In the genomic region with DNA sequence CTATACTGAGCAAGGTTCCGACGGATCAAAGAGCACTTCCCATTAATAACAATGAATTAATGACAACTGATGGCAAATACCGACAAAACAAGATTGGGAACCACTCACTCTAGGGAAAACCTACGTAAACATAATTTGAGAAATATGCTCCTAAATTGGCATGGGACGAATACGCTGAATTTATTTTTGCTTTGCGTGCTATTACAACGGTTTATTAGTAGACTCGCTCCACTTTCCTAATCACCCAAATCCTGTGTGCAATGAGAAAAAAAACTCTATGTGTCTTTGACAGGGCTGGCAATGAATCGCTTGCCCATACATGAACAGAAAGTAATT, we compare ENCODE assay signal across 8 cellular contexts. TPM values are rescaled to one million over a fixed set of nuclear protein-coding genes. Genes with fewer than 3 reads are reported as not detected.
DNase-seq lines count a peak whose midpoint lies in the region; ATAC-seq and TF ChIP-seq lines count a peak whose summit lies in the region.

No MANE protein-coding gene starts in this region.

- H3K36me3 ChIP-seq in gastroesophageal sphincter = peaks cover 0 to 8% of the 10 kb centered on the region in 2 donors
- peaks cover 3% of the 10 kb centered on the region for H3K36me3 ChIP-seq in skeletal muscle satellite cell (ENCODE audit: insufficient read depth, low read length)

- DNase-seq in H9 = no peak
- no peak for DNase-seq in T1000 (lab: John Stamatoyannopoulos, UW)
- no peak for DNase-seq in NCI-H69 (lab: John Stamatoyannopoulos, UW)

- no peak overlapping the region for H3K27ac ChIP-seq in H9 (ENCODE audit: insufficient read length, low read depth, low read length)
- peak overlapping the region; percentile 74 to 88 (median 86) for H3K27ac ChIP-seq in gastroesophageal sphincter

- peaks cover 4% of the 10 kb centered on the region for H3K23me2 ChIP-seq in H9 (ENCODE audit: insufficient read length, low read depth, low read length, poor library complexity, severe bottlenecking)

- no peak overlapping the region for H2BK20ac ChIP-seq in H9 (ENCODE audit: low read depth, low read length, poor library complexity, severe bottlenecking)

- no peak overlapping the region for H3K4ac ChIP-seq in H9 (ENCODE audit: low read depth, low read length)

- TF ChIP-seq CTCF in H9 (conservative IDR thresholded peaks at IDR 0.05) (no peak), WI38 (IDR thresholded peaks at IDR 0.05; ENCODE audit: low read depth, low read length) (no peak), gastroesophageal sphincter (IDR thresholded peaks at IDR 0.05) (no peak)

- no peak overlapping the region for H4K91ac ChIP-seq in H9 (ENCODE audit: insufficient read length, low read depth, low read length)

- H3K79me1 ChIP-seq in H9 (ENCODE audit: insufficient read depth, low read depth, low read length, poor library complexity, severe bottlenecking) = no peaks in the 10 kb centered on the region

- ATAC-seq in gastroesophageal sphincter (no peak), HG03520 (IDR thresholded peaks at IDR 0.05; ENCODE audit: unreplicated experiment) (no peak), HG03045 (IDR thresholded peaks at IDR 0.05; ENCODE audit: unreplicated experiment) (no peak)

- H3K27me3 ChIP-seq in H9 (ENCODE audit: insufficient read depth, low read length) (no peaks in the 10 kb centered on the region), gastroesophageal sphincter (no peaks in the 10 kb centered on the region), skeletal muscle satellite cell (ENCODE audit: control insufficient read depth, insufficient read depth, low read length) (no peaks in the 10 kb centered on the region)

- H3K9me3 Mint-ChIP-seq in H9 = peaks cover 11 to 12% of the 10 kb centered on the region in 2 experiments

- no peak overlapping the region for H2BK15ac ChIP-seq in H9 (ENCODE audit: low read depth, low read length)

- peaks cover 14 to 15% of the 10 kb centered on the region in 2 experiments for H3K4me1 Mint-ChIP-seq in H9

- no peaks in the 10 kb centered on the region for H3K79me2 ChIP-seq in H9 (ENCODE audit: insufficient read depth, low read length)

- peaks cover 1% of the 10 kb centered on the region; the same call in 1 of the 2 replicates for H3K27me3 Mint-ChIP-seq in H9 (ENCODE audit: low read depth)

- no peak overlapping the region for H3T11ph ChIP-seq in H9 (ENCODE audit: low read length)

- H3K23ac ChIP-seq in H9 (ENCODE audit: insufficient read length, low read depth, low read length) = no peak overlapping the region

- no peaks in the 10 kb centered on the region for H4K20me1 ChIP-seq in H9 (ENCODE audit: control insufficient read depth, insufficient read depth, insufficient read length)

- H3K9me3 ChIP-seq in H9 (ENCODE audit: control insufficient read depth, low read depth, low read length) (no peaks in the 10 kb centered on the region), gastroesophageal sphincter (no peaks in the 10 kb centered on the region), skeletal muscle satellite cell (replicated peaks; ENCODE audit: low read length) (no peaks in the 10 kb centered on the region)

- H2BK12ac ChIP-seq in H9 (ENCODE audit: insufficient read length, low read depth, low read length) = no peak overlapping the region

- H2AK5ac ChIP-seq in H9 (ENCODE audit: insufficient read length, low read length) = no peak overlapping the region

- peaks cover 2 to 9% (median 4%) of the 10 kb centered on the region in 3 experiments; a peak in 6 of 7 replicates for H3K36me3 Mint-ChIP-seq in H9 (ENCODE audit: insufficient read depth in 1 of 3, low read depth in 3 of 3)

- no peak overlapping the region for H3K27ac Mint-ChIP-seq in H9

- H3K4me1 ChIP-seq in H9 (ENCODE audit: insufficient read depth, low read length) (peaks cover 3% of the 10 kb centered on the region; the same call in 1 of the 2 replicates), gastroesophageal sphincter (peaks cover 5 to 57% (median 5%) of the 10 kb centered on the region in 3 donors), skeletal muscle satellite cell (ENCODE audit: control insufficient read depth, insufficient read depth, low read length) (peaks cover 9% of the 10 kb centered on the region)

- H3K4me2 ChIP-seq in H9 (ENCODE audit: insufficient read depth, insufficient read length, low read length) = peak overlapping the region; percentile 58
- H3K4me2 ChIP-seq in skeletal muscle satellite cell (ENCODE audit: low read length) = peak overlapping the region; percentile 90

- no peak for TF ChIP-seq POLR2A in gastroesophageal sphincter (IDR thresholded peaks at IDR 0.05)

- H4K8ac ChIP-seq in H9 (replicated peaks; ENCODE audit: insufficient read length, low read depth, low read length) = no peak overlapping the region

- TF ChIP-seq EP300 in gastroesophageal sphincter (IDR thresholded peaks at IDR 0.05) = no peak

- no peak overlapping the region for H3K56ac ChIP-seq in H9 (ENCODE audit: insufficient read length, low read depth, low read length)

- H3K9ac ChIP-seq in H9 (ENCODE audit: extremely low read depth, insufficient read length, low read length) (peak overlapping the region; percentile 26), skeletal muscle satellite cell (ENCODE audit: low read depth, low read length) (peak overlapping the region; percentile 84)

- H3K14ac ChIP-seq in H9 (ENCODE audit: insufficient read depth, low read length) = no peak overlapping the region

- H3K4me3 ChIP-seq in WI38 (ENCODE audit: low read depth, low read length) = peak overlapping the region; percentile 79
- peak overlapping the region; percentile 82 to 94 for H3K4me3 ChIP-seq in gastroesophageal sphincter
- peak overlapping the region; percentile 90 for H3K4me3 ChIP-seq in skeletal muscle satellite cell (ENCODE audit: low read length)

- H2AFZ ChIP-seq in H9 (ENCODE audit: low read length) = peak overlapping the region; percentile 59

- peak overlapping the region; percentile 95 to 99 for H3K4me3 Mint-ChIP-seq in H9

- no CpG with 5 or more reads among the region's 10 CpGs for WGBS in H9 (ENCODE audit: extremely low coverage, insufficient read length, low lambda C conversion rate)
- WGBS in gastroesophageal sphincter (ENCODE audit: low coverage in 1 of 2), 2 donors = 31 to 41% methylated on average over 7 to 8 of the region's 10 CpGs

- no peak overlapping the region for H3K18ac ChIP-seq in H9 (ENCODE audit: insufficient read length, low read depth, low read length)

- no peak overlapping the region for H4K5ac ChIP-seq in H9 (ENCODE audit: insufficient read length, low read depth, low read length)

- H2BK120ac ChIP-seq in H9 (ENCODE audit: low read depth, low read length, poor library complexity, severe bottlenecking) = no peak overlapping the region

- H2BK5ac ChIP-seq in H9 (ENCODE audit: insufficient read length, low read length) = no peak overlapping the region

RNA-seq across cellular contexts. Expression of a gene that starts 0.5 kb away (rescaled TPM):
- 10.1 and 10.8 TPM in 2 replicates for total RNA-seq in H9 (2021)
- total RNA-seq in gastroesophageal sphincter = 10 to 100 TPM; 54.9 to 82.7 (median 70.5) TPM
- 17.7 and 21.6 TPM in 2 replicates for total RNA-seq in skeletal muscle satellite cell (2012; rRNA removed)

RNA-seq across cellular contexts. Expression of a gene that starts 27.7 kb away (rescaled TPM):
- total RNA-seq in H9 (2021) (73.0 and 75.0 TPM in 2 replicates), gastroesophageal sphincter (10 to 100 TPM; 25.2 to 34.2 (median 31.3) TPM)
- total RNA-seq in skeletal muscle satellite cell (2012; rRNA removed) = 43.6 and 51.1 TPM in 2 replicates
